ENCODE assay signal across 1 cellular context in the genomic region with DNA sequence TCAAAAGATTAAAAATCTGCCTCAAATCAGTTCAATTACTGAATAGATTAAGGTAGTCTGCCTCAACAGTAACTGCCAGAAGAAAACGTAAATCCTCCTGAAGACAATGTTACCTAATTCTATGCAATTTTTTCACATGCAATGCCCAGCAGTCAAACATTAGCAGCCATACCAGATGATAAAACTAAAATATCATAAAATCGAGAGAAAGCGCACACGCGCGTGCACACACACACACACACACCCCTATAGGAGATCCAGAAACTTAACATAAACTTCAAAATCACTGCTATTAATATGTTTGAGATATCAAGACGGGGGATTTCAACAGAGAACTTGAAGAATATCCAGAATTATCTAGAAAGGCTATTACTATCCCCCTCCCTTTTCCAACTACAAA.
A peak's percentile ranks its signal among the peaks of the same experiment; 100 is the strongest.
TF ChIP-seq lines count a peak whose summit lies in the region.

No MANE protein-coding gene starts in this region.

TF ChIP-seq in HepG2, 621 proteins besides CTCF, POLR2A, EP300 and RAD21:
- peak; percentile 96 for TF ChIP-seq RBM22 (optimal IDR thresholded peaks at IDR 0.05; ENCODE audit: low read length)
- TF ChIP-seq AGO2 (optimal IDR thresholded peaks at IDR 0.05; ENCODE audit: low read depth, low read length), result peak; percentile 19
- TF ChIP-seq ZNF570 (CRISPR knock-in tag; IDR thresholded peaks at IDR 0.05; ENCODE audit: borderline replicate concordance), result no peak
